In the genomic region with DNA sequence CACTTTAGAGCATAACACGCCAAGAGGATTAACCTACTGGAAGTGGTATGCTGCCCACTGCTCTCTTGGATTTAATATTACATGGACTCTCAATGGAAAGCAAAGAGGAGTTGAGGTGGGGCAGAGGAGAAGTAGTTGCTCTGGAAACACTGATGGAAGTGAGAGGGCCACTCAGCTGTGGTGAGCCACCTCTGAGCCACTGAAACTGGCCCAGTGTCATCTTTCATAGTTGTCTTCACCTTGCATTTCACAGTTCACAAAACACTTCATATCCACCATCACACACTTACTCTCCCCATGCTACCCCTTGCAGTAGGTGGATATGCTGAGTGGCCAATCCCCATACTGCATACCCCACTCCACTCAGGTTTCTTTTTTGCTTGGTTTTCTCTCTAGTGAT, we compare ENCODE assay signal across 20 cellular contexts. TPM values are rescaled to one million over a fixed set of nuclear protein-coding genes. Genes with fewer than 3 reads are reported as not detected.
DNase-seq lines count a peak whose midpoint lies in the region; ATAC-seq and TF ChIP-seq lines count a peak whose summit lies in the region.
"Had no signal": no experiment of that assay in that cellular context is flagged by ENCODE, and none has a peak within 500 bp of the region (broad histone marks: within the 10 kb centered on the region; RNA-seq: fewer than 3 reads in every experiment).

No MANE protein-coding gene starts in this region.

- H3K4me1 ChIP-seq in mesendoderm (ENCODE audit: control insufficient read depth, low read depth, low read length) (peaks cover 18% of the 10 kb centered on the region), thoracic aorta (ENCODE audit: control insufficient read depth in 1 of 2, low read depth in 2 of 2) (peaks cover 5 to 27% of the 10 kb centered on the region in 2 donors)
- H3K4me1 ChIP-seq: SJSA1 had no signal

- no peak overlapping the region for H4K8ac ChIP-seq in mesendoderm (ENCODE audit: low read depth, low read length)

- H2BK5ac ChIP-seq in mesendoderm (ENCODE audit: low read length): peak overlapping the region; percentile 84

- no peak overlapping the region for H3K56ac ChIP-seq in mesendoderm (ENCODE audit: low read length)

- H3K79me2 ChIP-seq in mesendoderm (ENCODE audit: control insufficient read depth, insufficient read depth, low read length): no peaks in the 10 kb centered on the region

- peak overlapping the region; percentile 48 for H3K4ac ChIP-seq in mesendoderm (ENCODE audit: low read depth, low read length)

- H3K27me3 ChIP-seq in mesendoderm (ENCODE audit: insufficient read depth, low read length, poor library complexity) (no peaks in the 10 kb centered on the region), thoracic aorta (replicated peaks; ENCODE audit: insufficient read depth) (no peaks in the 10 kb centered on the region)
- H3K27me3 ChIP-seq: SJSA1, suprapubic skin had no signal

- H3K4me3 ChIP-seq in mesendoderm (ENCODE audit: low read length) (no peak overlapping the region), thoracic aorta (no peak overlapping the region)
- H3K4me3 ChIP-seq: SJSA1, smooth muscle cell, suprapubic skin had no signal

- peaks cover 0 to 6% of the 10 kb centered on the region in 2 donors for H3K9me3 Mint-ChIP-seq in activated naive CD4-positive, alpha-beta T cell treated with anti-CD3 and anti-CD28 coated beads, Interleukin-2, amount 50 U/mL, for 72 hours
- peaks cover 0 to 2% of the 10 kb centered on the region in 2 donors for H3K9me3 Mint-ChIP-seq in activated T-cell treated with anti-CD3 and anti-CD28 coated beads, Interleukin-2, amount 50 U/mL, for 72 hours
- H3K9me3 Mint-ChIP-seq: CD4-positive, CD25-positive, alpha-beta regulatory T cell had no signal

- no peak overlapping the region for H3K4me2 ChIP-seq in mesendoderm (ENCODE audit: low read length)
- H3K4me2 ChIP-seq: smooth muscle cell had no signal

- no peak overlapping the region for H4K5ac ChIP-seq in mesendoderm (ENCODE audit: low read length)

- H3K79me1 ChIP-seq in mesendoderm (ENCODE audit: low read length): no peaks in the 10 kb centered on the region

- no peaks in the 10 kb centered on the region for H3K9me3 ChIP-seq in thoracic aorta
- H3K9me3 ChIP-seq: SJSA1, suprapubic skin had no signal

- H3K4me3 Mint-ChIP-seq in activated T-cell treated with anti-CD3 and anti-CD28 coated beads, Interleukin-2, amount 50 U/mL, for 72 hours: peak overlapping the region; percentile 27 to 74
- H3K4me3 Mint-ChIP-seq: CD4-positive, CD25-positive, alpha-beta regulatory T cell had no signal

- H3K27ac Mint-ChIP-seq in activated naive CD4-positive, alpha-beta T cell treated with anti-CD3 and anti-CD28 coated beads, Interleukin-2, amount 50 U/mL, for 72 hours: peak overlapping the region; percentile 8 to 82
- H3K27ac Mint-ChIP-seq in activated T-cell treated with anti-CD3 and anti-CD28 coated beads, Interleukin-2, amount 50 U/mL, for 72 hours: peak overlapping the region; percentile 85

- WGBS in mesendoderm (ENCODE audit: extremely low coverage, insufficient coverage, low lambda C conversion rate): no CpG with 5 or more reads among the region's 1 CpG

- ATAC-seq in activated naive CD4-positive, alpha-beta T cell treated with anti-CD3 and anti-CD28 coated beads, Interleukin-2, amount 50 U/mL, for 72 hours: peak; percentile 86 to 89
- ATAC-seq in activated T-cell treated with anti-CD3 and anti-CD28 coated beads, Interleukin-2, amount 50 U/mL, for 72 hours (replicated peaks in 1 of 2): peak; percentile 82 to 84
- no peak for ATAC-seq in thoracic aorta (ENCODE audit: insufficient number of reproducible peaks, low FRiP score, low read depth)

- H3K4me1 Mint-ChIP-seq in activated T-cell treated with anti-CD3 and anti-CD28 coated beads, Interleukin-2, amount 50 U/mL, for 72 hours (ENCODE audit: low read depth): peaks cover 22% of the 10 kb centered on the region

- H2AK5ac ChIP-seq in mesendoderm (ENCODE audit: low read length): peak overlapping the region; percentile 55

- H2BK15ac ChIP-seq in mesendoderm (replicated peaks; ENCODE audit: low read depth): peak overlapping the region; percentile 39

- no peak overlapping the region for H3K9ac ChIP-seq in mesendoderm (ENCODE audit: low read length)

- peaks cover 0 to 6% of the 10 kb centered on the region in 2 donors for H3K36me3 Mint-ChIP-seq in activated naive CD4-positive, alpha-beta T cell treated with anti-CD3 and anti-CD28 coated beads, Interleukin-2, amount 50 U/mL, for 72 hours
- peaks cover 3% of the 10 kb centered on the region in 2 donors for H3K36me3 Mint-ChIP-seq in activated T-cell treated with anti-CD3 and anti-CD28 coated beads, Interleukin-2, amount 50 U/mL, for 72 hours (ENCODE audit: insufficient read depth in 2 of 2)
- H3K36me3 Mint-ChIP-seq: CD4-positive, CD25-positive, alpha-beta regulatory T cell had no signal

- TF ChIP-seq CTCF in thoracic aorta (IDR thresholded peaks at IDR 0.05): no peak

- H3K27me3 Mint-ChIP-seq in activated T-cell treated with anti-CD3 and anti-CD28 coated beads, Interleukin-2, amount 50 U/mL, for 72 hours (ENCODE audit: low read depth): no peaks in the 10 kb centered on the region
- H3K27me3 Mint-ChIP-seq: CD4-positive, CD25-positive, alpha-beta regulatory T cell had no signal

- H3K27ac ChIP-seq in mesendoderm (ENCODE audit: low read depth, low read length) (no peak overlapping the region), thoracic aorta (peak overlapping the region; percentile 60 to 63)
- H3K27ac ChIP-seq: SJSA1, suprapubic skin had no signal

- H3K36me3 ChIP-seq in mesendoderm (ENCODE audit: control insufficient read depth, insufficient read depth, low read length) (no peaks in the 10 kb centered on the region), thoracic aorta (no peaks in the 10 kb centered on the region)
- H3K36me3 ChIP-seq: SJSA1, suprapubic skin had no signal

- DNase-seq in activated naive CD4-positive, alpha-beta T cell treated with anti-CD3 and anti-CD28 coated beads, Interleukin-2, amount 50 U/mL, for 72 hours (ENCODE audit: low spot score in 2 of 2): no peak
- no peak for DNase-seq in activated naive CD4-positive, alpha-beta T cell treated with Interleukin-2 at 50 U/mL for 16 hours
- DNase-seq in activated T-cell treated with anti-CD3 and anti-CD28 coated beads, Interleukin-2, amount 50 U/mL, for 72 hours: peak; percentile 57 to 65
- DNase-seq in mesendoderm: no peak
- DNase-seq in thoracic aorta (ENCODE audit: low spot score): no peak
- DNase-seq in midbrain (lab: John Stamatoyannopoulos, UW): no peak
- DNase-seq in NCI-H2227 treated with DMSO at 0.1 percent for 48 hours (lab: John Stamatoyannopoulos, UW): no peak
- DNase-seq: amygdala, caudate nucleus, dermis blood vessel endothelial cell, glutamatergic neuron, GOT3, NCI-H1105 treated with DMSO at 0.1 percent for 48 hours, NCI-H2081 treated with DMSO at 0.1 percent for 48 hours, NCI-H510A, nucleus accumbens had no signal

- peak overlapping the region; percentile 45 for H2BK120ac ChIP-seq in mesendoderm (ENCODE audit: low read depth, low read length)

- H3K18ac ChIP-seq in mesendoderm (ENCODE audit: low read length): no peak overlapping the region

- no peak overlapping the region for H3K23ac ChIP-seq in mesendoderm (ENCODE audit: low read length)

RNA-seq across cellular contexts. Expression of a gene that starts 12.2 kb away (rescaled TPM):
- 100 to 1,000 TPM in 1 of 2 donors, 10 to 100 TPM in 1; 92.5 to 149 TPM for total RNA-seq in activated naive CD4-positive, alpha-beta T cell treated with anti-CD3 and anti-CD28 coated beads, Interleukin-2, amount 50 U/mL, for 72 hours
- total RNA-seq in activated T-cell treated with anti-CD3 and anti-CD28 coated beads, Interleukin-2, amount 50 U/mL, for 72 hours: 10 to 100 TPM; 73.6 to 91.8 TPM
- 6.9 TPM for polyA plus RNA-seq in mesendoderm (2013, experiment 1 of 2)
- 6.7 TPM for polyA plus RNA-seq in mesendoderm (2013, experiment 2 of 2)
- 10 to 100 TPM in 1 of 2 donors, 1 to 10 TPM in 1; 6.6 to 12.3 TPM for total RNA-seq in thoracic aorta

RNA-seq across cellular contexts. Expression of a gene that starts 12.6 kb away (rescaled TPM):
- 10 to 100 TPM; 11.8 to 39.2 TPM for total RNA-seq in activated naive CD4-positive, alpha-beta T cell treated with anti-CD3 and anti-CD28 coated beads, Interleukin-2, amount 50 U/mL, for 72 hours
- 10 to 100 TPM; 15.1 to 18.2 TPM for total RNA-seq in activated T-cell treated with anti-CD3 and anti-CD28 coated beads, Interleukin-2, amount 50 U/mL, for 72 hours
- 14.7 TPM for polyA plus RNA-seq in mesendoderm (2013, experiment 1 of 2)
- 14.0 TPM for polyA plus RNA-seq in mesendoderm (2013, experiment 2 of 2)
- total RNA-seq in thoracic aorta: 10 to 100 TPM; 10.9 to 32.1 TPM

Comparison
In these comparisons a context has a peak if more than half of its experiments do, and no peak if none do; other contexts are left out.
1. DNase-seq: peak in activated T-cell treated with anti-CD3 and anti-CD28 coated beads, Interleukin-2, amount 50 U/mL, for 72 hours (2 of 2); none in activated naive CD4-positive, alpha-beta T cell treated with anti-CD3 and anti-CD28 coated beads, Interleukin-2, amount 50 U/mL, for 72 hours (0 of 2), activated naive CD4-positive, alpha-beta T cell treated with Interleukin-2 at 50 U/mL for 16 hours (single experiment), mesendoderm (single experiment), thoracic aorta (single experiment), midbrain (single experiment) and NCI-H2227 treated with DMSO at 0.1 percent for 48 hours (single experiment).
2. RNA of a gene that starts 12.2 kb away (total RNA-seq): 92.5 to 149 TPM in activated naive CD4-positive, alpha-beta T cell treated with anti-CD3 and anti-CD28 coated beads, Interleukin-2, amount 50 U/mL, for 72 hours and 73.6 to 91.8 TPM in activated T-cell treated with anti-CD3 and anti-CD28 coated beads, Interleukin-2, amount 50 U/mL, for 72 hours; 6.6 to 12.3 TPM in thoracic aorta; every median in the first group is over 4 times any median in the second.